In genomic region chr5:160312960-160313734, GRCh38 we compare ENCODE assay signal across 8 cellular contexts. TPM values are rescaled to one million over a fixed set of nuclear protein-coding genes. Genes with fewer than 3 reads are reported as not detected.
A peak's percentile ranks its signal among the peaks of the same experiment; 100 is the strongest.
DNase-seq lines count a peak whose midpoint lies in the region; TF ChIP-seq lines count a peak whose summit lies in the region.

No MANE protein-coding gene starts in this region.

- H3K79me2 ChIP-seq in MM.1S (ENCODE audit: low read length), result no peaks in the 10 kb centered on the region

- H3K36me3 ChIP-seq in MM.1S (replicated peaks; ENCODE audit: insufficient read depth, low read length), result no peaks in the 10 kb centered on the region

- H3K4me1 Mint-ChIP-seq in dendritic cell treated with granulocyte-macrophage colony-stimulating factor and Interleukin-4, amounts not matched to agents 40 ng/mL and 50 ng/mL, for 4 days (ENCODE audit: low read depth), result peaks cover 30% of the 10 kb centered on the region
- peaks cover 19% of the 10 kb centered on the region for H3K4me1 Mint-ChIP-seq in osteocyte (ENCODE audit: unreplicated experiment)

- DNase-seq in DMS53 (lab: John Stamatoyannopoulos, UW) (peak; percentile 58), MM.1S (no peak), osteocyte (ENCODE audit: extremely low spot score, unreplicated experiment) (no peak), midbrain (lab: John Stamatoyannopoulos, UW) (no peak), DMS79 (lab: John Stamatoyannopoulos, UW) (no peak)
- DNase-seq in activated CD4-positive, CD25-positive, alpha-beta regulatory T cell treated with anti-CD3 and anti-CD28 coated beads, Interleukin-2, amount 50 U/mL, for 72 hours, result no peak
- no peak for DNase-seq in stimulated activated CD4-positive, alpha-beta T cell treated with anti-CD3 and anti-CD28 coated beads, Interleukin-4, amount 100 ng/mL, for 24 hours

- peaks cover 11% of the 10 kb centered on the region for H3K4me1 ChIP-seq in MM.1S (ENCODE audit: low read length)

- peak overlapping the region; percentile 71 for H3K4me3 Mint-ChIP-seq in dendritic cell treated with granulocyte-macrophage colony-stimulating factor and Interleukin-4, amounts not matched to agents 40 ng/mL and 50 ng/mL, for 4 days
- peak overlapping the region; percentile 95 for H3K4me3 Mint-ChIP-seq in osteocyte (ENCODE audit: unreplicated experiment)

- no peak for TF ChIP-seq CTCF in MM.1S (IDR thresholded peaks at IDR 0.05; ENCODE audit: low read length)
- no peak for TF ChIP-seq CTCF in osteocyte (IDR thresholded peaks at IDR 0.05)

- no peaks in the 10 kb centered on the region for H3K36me3 Mint-ChIP-seq in dendritic cell treated with granulocyte-macrophage colony-stimulating factor and Interleukin-4, amounts not matched to agents 40 ng/mL and 50 ng/mL, for 4 days (ENCODE audit: low read depth)
- no peaks in the 10 kb centered on the region for H3K36me3 Mint-ChIP-seq in osteocyte (ENCODE audit: unreplicated experiment)

- peak overlapping the region; percentile 53 for H3K4me3 ChIP-seq in MM.1S (ENCODE audit: low read length)

- no peaks in the 10 kb centered on the region for H3K9me3 Mint-ChIP-seq in dendritic cell treated with granulocyte-macrophage colony-stimulating factor and Interleukin-4, amounts not matched to agents 40 ng/mL and 50 ng/mL, for 4 days
- H3K9me3 Mint-ChIP-seq in osteocyte (ENCODE audit: unreplicated experiment), result no peaks in the 10 kb centered on the region

- intact Hi-C loops in dendritic cell treated with granulocyte-macrophage colony-stimulating factor and Interleukin-4, amounts not matched to agents 40 ng/mL and 50 ng/mL, for 4 days (cut with micrococcal nuclease), result no loop called here

- peak overlapping the region; percentile 26 for H3K27ac Mint-ChIP-seq in dendritic cell treated with granulocyte-macrophage colony-stimulating factor and Interleukin-4, amounts not matched to agents 40 ng/mL and 50 ng/mL, for 4 days
- H3K27ac Mint-ChIP-seq in osteocyte (ENCODE audit: unreplicated experiment), result peak overlapping the region; percentile 70

- peaks cover 66% of the 10 kb centered on the region for H3K27me3 Mint-ChIP-seq in dendritic cell treated with granulocyte-macrophage colony-stimulating factor and Interleukin-4, amounts not matched to agents 40 ng/mL and 50 ng/mL, for 4 days
- peaks cover 2% of the 10 kb centered on the region for H3K27me3 Mint-ChIP-seq in osteocyte (ENCODE audit: unreplicated experiment)

- H3K27me3 ChIP-seq in MM.1S (replicated peaks; ENCODE audit: insufficient read depth, low read length), result 0 out of 2 replicates have a peak, but pooled peaks cover 4% of the 10 kb centered on the region

- no peak overlapping the region for H3K9ac ChIP-seq in MM.1S (ENCODE audit: low read length)

- H2AFZ ChIP-seq in MM.1S (ENCODE audit: low read length), result peak overlapping the region; percentile 67

- no peaks in the 10 kb centered on the region for H3F3A ChIP-seq in MM.1S (ENCODE audit: insufficient read depth, low read length)

- no peaks in the 10 kb centered on the region for H3K9me3 ChIP-seq in MM.1S (replicated peaks; ENCODE audit: insufficient read depth, low read length)

- H4K20me1 ChIP-seq in MM.1S (ENCODE audit: insufficient read depth, low read length), result no peaks in the 10 kb centered on the region

- H3K27ac ChIP-seq in MM.1S (ENCODE audit: low read length), result no peak overlapping the region

- peak overlapping the region; percentile 65 for H3K4me2 ChIP-seq in MM.1S (ENCODE audit: low read depth, low read length)

- no peaks in the 10 kb centered on the region for H3K9me2 ChIP-seq in MM.1S (replicated peaks; ENCODE audit: insufficient read depth, low read length)

RNA-seq across cellular contexts. Expression of gene CCNJL, which starts 0.8 kb away (rescaled TPM):
- 8.2 and 8.4 TPM in 2 replicates for total RNA-seq in osteocyte

RNA-seq across cellular contexts. Expression of gene C1QTNF2, which starts 57.3 kb away (rescaled TPM):
- 0.16 and 0.19 TPM in 2 replicates for total RNA-seq in osteocyte
